10 cellular contexts compared by ENCODE assay signal in the genomic region with DNA sequence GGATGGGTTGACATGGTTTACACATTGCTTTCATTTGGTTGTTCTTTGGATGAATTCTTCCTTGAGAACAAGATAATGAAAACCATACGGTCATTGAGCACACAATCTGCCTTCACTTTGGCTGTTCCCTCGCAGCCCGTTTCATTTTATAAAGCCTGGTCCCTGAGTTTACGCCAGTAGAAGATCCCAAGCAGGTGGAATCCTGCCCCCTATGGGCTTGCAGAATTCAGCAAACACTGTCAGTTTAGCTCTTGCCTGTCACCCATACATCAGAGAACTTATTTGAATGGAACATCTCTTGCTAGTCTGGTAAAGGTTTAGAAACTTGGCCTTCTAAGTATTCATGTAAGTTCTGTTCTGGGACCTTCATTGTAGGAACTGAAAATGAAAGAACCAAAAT.
DNase-seq lines count a peak whose midpoint lies in the region; ATAC-seq and TF ChIP-seq lines count a peak whose summit lies in the region.
"Had no signal": no experiment of that assay in that cellular context is flagged by ENCODE, and none has a peak within 500 bp of the region (broad histone marks: within the 10 kb centered on the region; RNA-seq: fewer than 3 reads in every experiment).

No MANE protein-coding gene starts in this region.

- H3K9me3 Mint-ChIP-seq in CD14-positive monocyte, result peaks cover 0 to 5% (median 1%) of the 10 kb centered on the region in 7 donors
- H3K9me3 Mint-ChIP-seq in stimulated activated effector memory CD8-positive, alpha-beta T cell treated with anti-CD3 and anti-CD28 coated beads, Interleukin-12 subunit alpha, Interleukin-12 subunit beta, amount 100 ng/mL, for 72 hours, result no peaks in the 10 kb centered on the region
- peaks cover 3% of the 10 kb centered on the region for H3K9me3 Mint-ChIP-seq in activated naive CD8-positive, alpha-beta T cell treated with anti-CD3 and anti-CD28 coated beads, Interleukin-2, amount 50 U/mL, for 24 hours

- no peaks in the 10 kb centered on the region for H3K36me3 Mint-ChIP-seq in CD14-positive monocyte
- no peaks in the 10 kb centered on the region for H3K36me3 Mint-ChIP-seq in stimulated activated effector memory CD8-positive, alpha-beta T cell treated with anti-CD3 and anti-CD28 coated beads, Interleukin-12 subunit alpha, Interleukin-12 subunit beta, amount 100 ng/mL, for 72 hours
- no peaks in the 10 kb centered on the region for H3K36me3 Mint-ChIP-seq in activated naive CD8-positive, alpha-beta T cell treated with anti-CD3 and anti-CD28 coated beads, Interleukin-2, amount 50 U/mL, for 24 hours (ENCODE audit: low read depth)

- intact Hi-C loops in CD14-positive monocyte (cut with micrococcal nuclease), result no loop called here

- H3K36me3 ChIP-seq in WERI-Rb-1, result no peaks in the 10 kb centered on the region

- no peak for ATAC-seq in stimulated activated effector memory CD8-positive, alpha-beta T cell treated with anti-CD3 and anti-CD28 coated beads, Interleukin-12 subunit alpha, Interleukin-12 subunit beta, amount 100 ng/mL, for 72 hours
- no peak for ATAC-seq in activated naive CD8-positive, alpha-beta T cell treated with anti-CD3 and anti-CD28 coated beads, Interleukin-2, amount 50 U/mL, for 24 hours

- no peak overlapping the region for H3K4me3 ChIP-seq in HFF-Myc (replicated peaks; ENCODE audit: low read depth, low read length)
- no peak overlapping the region for H3K4me3 ChIP-seq in WERI-Rb-1 (ENCODE audit: low read depth, low read length)

- TF ChIP-seq CTCF in CD14-positive monocyte (IDR thresholded peaks at IDR 0.05), result peak; percentile 29
- peak; percentile 66 for TF ChIP-seq CTCF in HFF-Myc (IDR thresholded peaks at IDR 0.05; ENCODE audit: low read depth, low read length, missing control alignments)
- peak; percentile 39 for TF ChIP-seq CTCF in WERI-Rb-1 (IDR thresholded peaks at IDR 0.05; ENCODE audit: low read depth, low read length)

- H3K4me1 Mint-ChIP-seq in CD14-positive monocyte, result peaks cover 26% of the 10 kb centered on the region
- H3K4me1 Mint-ChIP-seq in stimulated activated effector memory CD8-positive, alpha-beta T cell treated with anti-CD3 and anti-CD28 coated beads, Interleukin-12 subunit alpha, Interleukin-12 subunit beta, amount 100 ng/mL, for 72 hours, result no peaks in the 10 kb centered on the region
- peaks cover 3% of the 10 kb centered on the region for H3K4me1 Mint-ChIP-seq in activated naive CD8-positive, alpha-beta T cell treated with anti-CD3 and anti-CD28 coated beads, Interleukin-2, amount 50 U/mL, for 24 hours

- no peaks in the 10 kb centered on the region for H3K27me3 ChIP-seq in WERI-Rb-1 (ENCODE audit: insufficient read depth, low read depth, severe bottlenecking)

- DNase-seq in CD14-positive monocyte (ENCODE audit: low spot score) (no peak), HFF-Myc (ENCODE audit: extremely low read depth, low read depth) (peak; percentile 82), WERI-Rb-1 (no peak), medulla oblongata (ENCODE audit: extremely low spot score) (peak; percentile 28), NCI-H2227 (lab: John Stamatoyannopoulos, UW; ENCODE audit: unreplicated experiment) (no peak), cerebellar nuclear complex (lab: John Stamatoyannopoulos, UW) (no peak)
- no peak for DNase-seq in stimulated activated effector memory CD8-positive, alpha-beta T cell treated with anti-CD3 and anti-CD28 coated beads, Interleukin-12 subunit alpha, Interleukin-12 subunit beta, amount 100 ng/mL, for 72 hours (ENCODE audit: low spot score in 2 of 2)
- no peak for DNase-seq in activated naive CD8-positive, alpha-beta T cell treated with anti-CD3 and anti-CD28 coated beads, Interleukin-2, amount 50 U/mL, for 24 hours
- DNase-seq: NCI-H345, nephron progenitor cell had no signal

- H3K9me3 ChIP-seq in WERI-Rb-1 (ENCODE audit: severe bottlenecking), result no peaks in the 10 kb centered on the region

- H3K27me3 Mint-ChIP-seq in CD14-positive monocyte (ENCODE audit: low read depth in 3 of 3), result peaks cover 0 to 1% (median 0%) of the 10 kb centered on the region in 3 donors
- H3K27me3 Mint-ChIP-seq in activated naive CD8-positive, alpha-beta T cell treated with anti-CD3 and anti-CD28 coated beads, Interleukin-2, amount 50 U/mL, for 24 hours, result no peaks in the 10 kb centered on the region

- H3K4me3 Mint-ChIP-seq in CD14-positive monocyte, result no peak overlapping the region
- no peak overlapping the region for H3K4me3 Mint-ChIP-seq in stimulated activated effector memory CD8-positive, alpha-beta T cell treated with anti-CD3 and anti-CD28 coated beads, Interleukin-12 subunit alpha, Interleukin-12 subunit beta, amount 100 ng/mL, for 72 hours
- no peak overlapping the region for H3K4me3 Mint-ChIP-seq in activated naive CD8-positive, alpha-beta T cell treated with anti-CD3 and anti-CD28 coated beads, Interleukin-2, amount 50 U/mL, for 24 hours
- H3K4me3 Mint-ChIP-seq: nephron progenitor cell had no signal

- H3K27ac ChIP-seq in WERI-Rb-1, result no peak overlapping the region

- H3K27ac Mint-ChIP-seq in CD14-positive monocyte, result peak overlapping the region in 1 of 7 donors; percentile 55
- no peak overlapping the region for H3K27ac Mint-ChIP-seq in stimulated activated effector memory CD8-positive, alpha-beta T cell treated with anti-CD3 and anti-CD28 coated beads, Interleukin-12 subunit alpha, Interleukin-12 subunit beta, amount 100 ng/mL, for 72 hours
- no peak overlapping the region for H3K27ac Mint-ChIP-seq in activated naive CD8-positive, alpha-beta T cell treated with anti-CD3 and anti-CD28 coated beads, Interleukin-2, amount 50 U/mL, for 24 hours
- H3K27ac Mint-ChIP-seq: nephron progenitor cell had no signal

Comparison
In these comparisons a context has a peak if more than half of its experiments do, and no peak if none do; other contexts are left out.
1. DNase-seq: peak in HFF-Myc (single experiment) and medulla oblongata (single experiment); none in CD14-positive monocyte (single experiment), WERI-Rb-1 (single experiment), NCI-H2227 (single experiment), cerebellar nuclear complex (0 of 2), stimulated activated effector memory CD8-positive, alpha-beta T cell treated with anti-CD3 and anti-CD28 coated beads, Interleukin-12 subunit alpha, Interleukin-12 subunit beta, amount 100 ng/mL, for 72 hours (0 of 2) and activated naive CD8-positive, alpha-beta T cell treated with anti-CD3 and anti-CD28 coated beads, Interleukin-2, amount 50 U/mL, for 24 hours (single experiment).
2. Peak in every context shown above with its lines, with median percentiles within 50 percentile points of each other: CTCF ChIP-seq.